In the genomic region with DNA sequence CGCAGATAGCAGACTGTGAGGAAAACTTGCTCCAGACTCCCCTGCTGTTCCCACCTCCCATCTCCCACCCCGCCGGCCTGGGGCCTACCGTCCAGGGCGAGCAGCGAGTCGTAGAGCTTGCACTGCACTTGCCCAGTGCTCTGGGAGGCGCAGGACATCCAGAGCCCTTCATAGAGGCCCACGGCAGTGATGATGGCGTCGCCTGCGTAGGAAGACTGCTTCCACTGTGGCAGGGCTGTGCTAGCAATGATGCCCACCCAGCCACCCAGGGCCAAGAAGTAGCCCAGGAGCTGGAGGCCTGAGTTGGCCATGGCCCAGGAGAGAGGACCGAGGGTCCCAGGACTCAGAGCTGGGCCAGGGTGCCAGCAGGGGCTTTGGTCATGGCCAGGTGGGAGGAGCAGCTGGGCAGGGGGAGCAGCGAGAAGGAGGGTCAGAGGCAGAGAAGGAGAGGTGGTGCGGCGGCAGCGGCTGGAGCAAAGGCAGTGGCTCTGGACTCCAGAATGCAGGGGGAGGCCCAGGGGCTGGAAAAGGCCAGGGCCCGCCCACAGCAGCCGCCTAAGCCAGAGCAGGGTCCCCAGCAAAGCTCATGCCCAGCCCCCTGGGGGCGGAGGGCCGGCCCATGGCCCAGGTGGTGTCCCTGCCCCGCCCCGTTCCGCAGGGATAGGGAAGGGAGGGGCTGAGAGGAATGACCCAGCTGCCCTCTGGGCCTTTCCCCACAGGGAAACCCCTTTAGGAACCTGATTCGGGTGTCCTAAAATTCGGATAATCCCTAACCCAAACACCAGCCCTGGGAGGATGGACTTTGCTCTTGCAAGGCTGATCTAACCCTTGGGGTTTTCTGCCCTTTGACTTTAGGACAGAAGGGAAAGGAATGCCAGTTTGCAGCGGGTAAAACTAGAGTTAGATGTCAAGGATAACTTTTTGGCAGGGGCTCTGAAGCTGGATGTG, we compare ENCODE assay signal across 20 cellular contexts. TPM values are rescaled to one million over a fixed set of nuclear protein-coding genes. Genes with fewer than 3 reads are reported as not detected.
DNase-seq lines count a peak whose midpoint lies in the region; ATAC-seq and TF ChIP-seq lines count a peak whose summit lies in the region.
"Had no signal": no experiment of that assay in that cellular context is flagged by ENCODE, and none has a peak within 500 bp of the region (broad histone marks: within the 10 kb centered on the region; RNA-seq: fewer than 3 reads in every experiment).

A gene with protein sequence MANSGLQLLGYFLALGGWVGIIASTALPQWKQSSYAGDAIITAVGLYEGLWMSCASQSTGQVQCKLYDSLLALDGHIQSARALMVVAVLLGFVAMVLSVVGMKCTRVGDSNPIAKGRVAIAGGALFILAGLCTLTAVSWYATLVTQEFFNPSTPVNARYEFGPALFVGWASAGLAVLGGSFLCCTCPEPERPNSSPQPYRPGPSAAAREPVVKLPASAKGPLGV (minus strand): TSS at position 484 of the 948 bp plus-strand sequence. CDS start 173 bp downstream, at position 311.

- peak; percentile 65 for DNase-seq in HuH-7.5 (ENCODE audit: low spot score)
- no peak for DNase-seq in left lung
- peak; percentile 75 for DNase-seq in sciatic nerve (ENCODE audit: low spot score)
- no peak for DNase-seq in T-helper 2 cell treated with Interferon-gamma antibody and Interleukin-4, amounts not matched to agents 5 μg/mL and 100 μg/mL, for 36 hours (ENCODE audit: low spot score)
- DNase-seq: activated effector memory CD4-positive, alpha-beta T cell treated with Interleukin-2 at 50 U/mL for 16 hours; aorta; C1 segment of cervical spinal cord; colonic mucosa; heart left ventricle; MM.1S; NCI-H2029 treated with DMSO at 0.1 percent for 48 hours; PC-9; stimulated activated CD4-positive, alpha-beta T cell treated with anti-CD3 and anti-CD28 coated beads, Interleukin-4, amount 100 ng/mL, for 4 hours; SW 1271 had no signal

- H3K4me3 Mint-ChIP-seq in T-helper 2 cell treated with Interferon-gamma antibody and Interleukin-4, amounts not matched to agents 5 μg/mL and 100 μg/mL, for 36 hours = no peak within 1 kb of the TSS

- H3K27me3 ChIP-seq in ectodermal cell (ENCODE audit: control insufficient read depth, insufficient read depth, low read length, poor library complexity, severe bottlenecking) = no peaks in the 10 kb centered on the region
- peaks cover 0 to 5% of the 10 kb centered on the region in 2 donors for H3K27me3 ChIP-seq in left lung
- H3K27me3 ChIP-seq: colonic mucosa, heart left ventricle had no signal

- peak within 1 kb of the TSS; percentile 25 for H3K4me3 ChIP-seq in ectodermal cell (ENCODE audit: insufficient read depth, low read depth, low read length)
- H3K4me3 ChIP-seq in left lung = no peak within 1 kb of the TSS
- H3K4me3 ChIP-seq: colonic mucosa, heart left ventricle, PC-9 had no signal

- H3K27ac ChIP-seq in ectodermal cell (ENCODE audit: insufficient read depth, low read depth, low read length, poor library complexity, severe bottlenecking) (peak within 1 kb of the TSS; percentile 83), left lung (no peak within 1 kb of the TSS)
- H3K27ac ChIP-seq: colonic mucosa, heart left ventricle, PC-9 had no signal

- H3K36me3 ChIP-seq in ectodermal cell (ENCODE audit: control insufficient read depth, insufficient read depth, low read length) = no peaks in the 10 kb centered on the region
- H3K36me3 ChIP-seq in left lung = no peaks in the 10 kb centered on the region
- H3K36me3 ChIP-seq: colonic mucosa, heart left ventricle had no signal

- H3K4me1 ChIP-seq in ectodermal cell (ENCODE audit: control insufficient read depth, insufficient read depth, low read length) (peaks cover 33% of the 10 kb centered on the region), left lung (peaks cover 0 to 6% of the 10 kb centered on the region in 2 donors)
- H3K4me1 ChIP-seq: colonic mucosa had no signal

- no peak within 1 kb of the TSS for H3K27ac Mint-ChIP-seq in T-helper 2 cell treated with Interferon-gamma antibody and Interleukin-4, amounts not matched to agents 5 μg/mL and 100 μg/mL, for 36 hours

- no peaks in the 10 kb centered on the region for H3K27me3 Mint-ChIP-seq in T-helper 2 cell treated with Interferon-gamma antibody and Interleukin-4, amounts not matched to agents 5 μg/mL and 100 μg/mL, for 36 hours (ENCODE audit: low read depth)

- intact Hi-C loops in left lung (cut with DNase I) = no loop called here
- intact Hi-C loops in sciatic nerve (cut with DNase I) = loop anchor here (10.0 kb wide), 2 partner anchors 75 to 155 kb away; no protein-coding TSS in a partner anchor

- 35 to 36% methylated on average over 27 of the region's 27 CpGs for WGBS in ectodermal cell, 2 experiments

- peak; percentile 41 for ATAC-seq in left lung
- ATAC-seq in sciatic nerve = peak; percentile 72
- no peak for ATAC-seq in HG02588 (IDR thresholded peaks at IDR 0.05; ENCODE audit: unreplicated experiment)
- no peak for ATAC-seq in HG02571 (IDR thresholded peaks at IDR 0.05; ENCODE audit: unreplicated experiment)
- ATAC-seq in HG02884 (IDR thresholded peaks at IDR 0.05; ENCODE audit: unreplicated experiment) = no peak
- ATAC-seq: esophagus mucosa, heart left ventricle had no signal

- H3K9me3 ChIP-seq in ectodermal cell (ENCODE audit: control insufficient read depth, low read length) (no peaks in the 10 kb centered on the region), left lung (no peaks in the 10 kb centered on the region)
- H3K9me3 ChIP-seq: colonic mucosa, heart left ventricle had no signal

- TF ChIP-seq CTCF in left lung (IDR thresholded peaks at IDR 0.05) = no peak

- no peaks in the 10 kb centered on the region for H3K9me3 Mint-ChIP-seq in T-helper 2 cell treated with Interferon-gamma antibody and Interleukin-4, amounts not matched to agents 5 μg/mL and 100 μg/mL, for 36 hours

- no peaks in the 10 kb centered on the region for H3K36me3 Mint-ChIP-seq in T-helper 2 cell treated with Interferon-gamma antibody and Interleukin-4, amounts not matched to agents 5 μg/mL and 100 μg/mL, for 36 hours (ENCODE audit: low read depth)

- H3K4me1 Mint-ChIP-seq in T-helper 2 cell treated with Interferon-gamma antibody and Interleukin-4, amounts not matched to agents 5 μg/mL and 100 μg/mL, for 36 hours (ENCODE audit: low read depth) = peaks cover 4% of the 10 kb centered on the region

RNA-seq across cellular contexts. Expression of the gene that starts here (rescaled TPM):
- 5.6 TPM for polyA plus RNA-seq in ectodermal cell (2013, experiment 1 of 4)
- 6.5 TPM for polyA plus RNA-seq in ectodermal cell (2013, experiment 2 of 4)
- polyA plus RNA-seq in ectodermal cell (2013, experiment 3 of 4) = 4.2 TPM
- polyA plus RNA-seq in ectodermal cell (2013, experiment 4 of 4) = 4.4 TPM
- total RNA-seq in left lung (not detected), sciatic nerve (243 TPM)
- total RNA-seq: colonic mucosa, esophagus mucosa, lung microvascular endothelial cell, PC-9 had no signal
- polyA plus RNA-seq: aorta had no signal

Comparison
In these comparisons a context has a peak if more than half of its experiments do, and no peak if none do; other contexts are left out.
1. RNA of the gene that starts here (total RNA-seq): 243 TPM in sciatic nerve (single experiment); not detected in left lung; every median in the first group is over 100 times any median in the second.
2. Peak in ATAC-seq in left lung; RNA of the gene not detected or under 1 TPM.
3. DNase-seq: peak in HuH-7.5 (single experiment) and sciatic nerve (single experiment); none in left lung (0 of 2) and T-helper 2 cell treated with Interferon-gamma antibody and Interleukin-4, amounts not matched to agents 5 μg/mL and 100 μg/mL, for 36 hours (single experiment).